Comparison of ENCODE assay signal across 33 cellular contexts in genomic region chr12:131578828-131579227, GRCh38.
"Had no signal": no experiment of that assay in that cellular context is flagged by ENCODE, and none has a peak within 500 bp of the region (broad histone marks: within the 10 kb centered on the region; RNA-seq: fewer than 3 reads in every experiment).

No MANE protein-coding gene starts in this region.

- ATAC-seq: activated CD8-positive, alpha-beta T cell treated with anti-CD3 and anti-CD28 coated beads for 36 hours; activated naive CD4-positive, alpha-beta T cell treated with anti-CD3 and anti-CD28 coated beads, Interleukin-2, amount 50 U/mL, for 72 hours; activated T-cell treated with anti-CD3 and anti-CD28 coated beads, Interleukin-2, amount 50 U/mL, for 4 hours; activated T-cell treated with anti-CD3 and anti-CD28 coated beads, Interleukin-2, amount 50 U/mL, for 72 hours; activated T-helper 17 cell treated with anti-CD3 and anti-CD28 coated beads, Interleukin-2, amount 50 U/mL, for 72 hours; body of pancreas had no signal

- H3K9me3 Mint-ChIP-seq: activated B cell treated with CpG ODN at 0.5 μM for 24 hours; activated CD4-positive, alpha-beta memory T cell treated with anti-CD3 and anti-CD28 coated beads for 36 hours; activated CD4-positive, alpha-beta T cell treated with anti-CD3 and anti-CD28 coated beads, Interleukin-2, amount 10 ng/mL, durations not matched to agents 24 days and 14 days; activated naive CD4-positive, alpha-beta T cell treated with anti-CD3 and anti-CD28 coated beads for 36 hours; activated naive CD4-positive, alpha-beta T cell treated with anti-CD3 and anti-CD28 coated beads, Interleukin-2, amount 50 U/mL, for 72 hours; activated naive CD8-positive, alpha-beta T cell treated with anti-CD3 and anti-CD28 coated beads for 36 hours; activated T-cell treated with anti-CD3 and anti-CD28 coated beads, Interleukin-2, amount 50 U/mL, for 4 hours; activated T-helper 1 cell treated with anti-CD3 and anti-CD28 coated beads, Interleukin-12 subunit alpha, Interleukin-12 subunit beta, Interleukin-2, Interleukin-4 antibody, amounts not matched to agents 30 ng/mL and 10 ng/mL and 1 ng/mL, durations not matched to agents 14 hours and 24 hours and 36 hours; activated T-helper 17 cell treated with anti-CD3 and anti-CD28 coated beads, Interleukin-2, amount 50 U/mL, for 72 hours; T-helper 2 cell treated with Interferon-gamma antibody and Interleukin-4, amounts not matched to agents 5 μg/mL and 100 μg/mL, for 36 hours had no signal

- H3K4me1 Mint-ChIP-seq: activated B cell treated with CpG ODN at 0.5 μM for 24 hours; activated CD4-positive, alpha-beta T cell treated with anti-CD3 and anti-CD28 coated beads, Interleukin-2, amount 10 ng/mL, durations not matched to agents 24 days and 14 days; activated naive CD8-positive, alpha-beta T cell treated with anti-CD3 and anti-CD28 coated beads for 36 hours; activated T-helper 17 cell treated with anti-CD3 and anti-CD28 coated beads, Interleukin-2, amount 50 U/mL, for 72 hours had no signal

- H3K4me3 Mint-ChIP-seq: activated B cell treated with CpG ODN at 0.5 μM for 24 hours; activated CD4-positive, alpha-beta memory T cell treated with anti-CD3 and anti-CD28 coated beads for 36 hours; activated CD4-positive, alpha-beta T cell treated with anti-CD3 and anti-CD28 coated beads, Interleukin-2, amount 10 ng/mL, durations not matched to agents 24 days and 14 days; activated CD8-positive, alpha-beta T cell treated with anti-CD3 and anti-CD28 coated beads for 36 hours; activated naive CD4-positive, alpha-beta T cell treated with anti-CD3 and anti-CD28 coated beads for 36 hours; activated naive CD8-positive, alpha-beta T cell treated with anti-CD3 and anti-CD28 coated beads for 36 hours; activated T-cell treated with anti-CD3 and anti-CD28 coated beads, Interleukin-2, amount 50 U/mL, for 4 hours; activated T-cell treated with anti-CD3 and anti-CD28 coated beads, Interleukin-2, amount 50 U/mL, for 72 hours; activated T-helper 1 cell treated with anti-CD3 and anti-CD28 coated beads, Interleukin-12 subunit alpha, Interleukin-12 subunit beta, Interleukin-2, Interleukin-4 antibody, amounts not matched to agents 30 ng/mL and 10 ng/mL and 1 ng/mL, durations not matched to agents 14 hours and 24 hours and 36 hours; activated T-helper 17 cell treated with anti-CD3 and anti-CD28 coated beads, Interleukin-2, amount 50 U/mL, for 72 hours; T-helper 1 cell treated with Interleukin-12 subunit alpha and Interleukin-12 subunit beta and Interleukin-4 antibody, amounts not matched to agents 30 μg/mL and 1 μg/mL, for 36 hours; T-helper 2 cell treated with Interferon-gamma antibody and Interleukin-4, amounts not matched to agents 5 μg/mL and 100 μg/mL, for 36 hours had no signal

- H3K27ac Mint-ChIP-seq: activated B cell treated with CpG ODN at 0.5 μM for 24 hours; activated CD4-positive, alpha-beta memory T cell treated with anti-CD3 and anti-CD28 coated beads for 36 hours; activated CD4-positive, alpha-beta T cell treated with anti-CD3 and anti-CD28 coated beads, Interleukin-2, amount 10 ng/mL, durations not matched to agents 24 days and 14 days; activated CD8-positive, alpha-beta T cell treated with anti-CD3 and anti-CD28 coated beads for 36 hours; activated naive CD4-positive, alpha-beta T cell treated with anti-CD3 and anti-CD28 coated beads for 36 hours; activated naive CD4-positive, alpha-beta T cell treated with anti-CD3 and anti-CD28 coated beads, Interleukin-2, amount 50 U/mL, for 72 hours; activated naive CD8-positive, alpha-beta T cell treated with anti-CD3 and anti-CD28 coated beads for 36 hours; activated T-cell treated with anti-CD3 and anti-CD28 coated beads, Interleukin-2, amount 50 U/mL, for 72 hours; activated T-helper 1 cell treated with anti-CD3 and anti-CD28 coated beads, Interleukin-12 subunit alpha, Interleukin-12 subunit beta, Interleukin-2, Interleukin-4 antibody, amounts not matched to agents 30 ng/mL and 10 ng/mL and 1 ng/mL, durations not matched to agents 14 hours and 24 hours and 36 hours; activated T-helper 17 cell treated with anti-CD3 and anti-CD28 coated beads, Interleukin-2, amount 50 U/mL, for 72 hours; T-helper 1 cell treated with Interleukin-12 subunit alpha and Interleukin-12 subunit beta and Interleukin-4 antibody, amounts not matched to agents 30 μg/mL and 1 μg/mL, for 36 hours; T-helper 2 cell treated with Interferon-gamma antibody and Interleukin-4, amounts not matched to agents 5 μg/mL and 100 μg/mL, for 36 hours had no signal

- H3K36me3 Mint-ChIP-seq: activated CD4-positive, alpha-beta memory T cell treated with anti-CD3 and anti-CD28 coated beads for 36 hours; activated naive CD4-positive, alpha-beta T cell treated with anti-CD3 and anti-CD28 coated beads, Interleukin-2, amount 50 U/mL, for 72 hours; activated naive CD8-positive, alpha-beta T cell treated with anti-CD3 and anti-CD28 coated beads for 36 hours had no signal

- DNase-seq: activated B cell treated with CpG ODN at 0.5 μM for 24 hours; activated CD4-positive, alpha-beta memory T cell treated with anti-CD3 and anti-CD28 coated beads for 36 hours; activated CD4-positive, alpha-beta T cell treated with anti-CD3 and anti-CD28 coated beads for 4 hours; activated CD4-positive, alpha-beta T cell treated with anti-CD3 and anti-CD28 coated beads, Interleukin-2, amount 10 ng/mL, durations not matched to agents 24 days and 14 days; activated CD4-positive, alpha-beta T cell treated with anti-CD3 and anti-CD28 coated beads, Interleukin-2, amount 50 U/mL, for 1 hour; activated CD4-positive, alpha-beta T cell treated with anti-CD3 and anti-CD28 coated beads, Interleukin-2, amount 50 U/mL, for 4 hours; activated CD4-positive, CD25-positive, alpha-beta regulatory T cell treated with anti-CD3 and anti-CD28 coated beads, Interleukin-2, amount 50 U/mL, for 72 hours; activated CD8-positive, alpha-beta memory T cell treated with anti-CD3 and anti-CD28 coated beads, Interleukin-2, amount 50 U/mL, for 4 hours; activated CD8-positive, alpha-beta T cell treated with anti-CD3 and anti-CD28 coated beads for 36 hours; activated effector memory CD4-positive, alpha-beta T cell treated with anti-CD3 and anti-CD28 coated beads, Interleukin-2, amount 50 U/mL, for 16 hours; activated gamma-delta T cell treated with Interleukin-2 at 50 U/mL for 16 hours; activated naive CD4-positive, alpha-beta T cell; activated naive CD4-positive, alpha-beta T cell treated with anti-CD3 and anti-CD28 coated beads for 36 hours; activated naive CD4-positive, alpha-beta T cell treated with anti-CD3 and anti-CD28 coated beads, Interleukin-2, amount 50 U/mL, for 16 hours; activated naive CD8-positive, alpha-beta T cell treated with anti-CD3 and anti-CD28 coated beads for 36 hours; activated T-cell treated with anti-CD3 and anti-CD28 coated beads for 4 hours; activated T-cell treated with anti-CD3 and anti-CD28 coated beads, Interleukin-2, amount 50 U/mL, for 1 hour; activated T-cell treated with anti-CD3 and anti-CD28 coated beads, Interleukin-2, amount 50 U/mL, for 4 hours; activated T-cell treated with anti-CD3 and anti-CD28 coated beads, Interleukin-2, amount 50 U/mL, for 72 hours; adrenal gland; amniotic stem cell; aorta; body of pancreas; brain microvascular endothelial cell; central memory CD4-positive, alpha-beta T cell; T-helper 1 cell; T-helper 2 cell; T-helper 9 cell had no signal

- H3K27me3 Mint-ChIP-seq: activated B cell treated with CpG ODN at 0.5 μM for 24 hours; activated CD4-positive, alpha-beta T cell treated with anti-CD3 and anti-CD28 coated beads, Interleukin-2, amount 10 ng/mL, durations not matched to agents 24 days and 14 days had no signal
